ENCODE assay signal across 15 cellular contexts in the genomic region with DNA sequence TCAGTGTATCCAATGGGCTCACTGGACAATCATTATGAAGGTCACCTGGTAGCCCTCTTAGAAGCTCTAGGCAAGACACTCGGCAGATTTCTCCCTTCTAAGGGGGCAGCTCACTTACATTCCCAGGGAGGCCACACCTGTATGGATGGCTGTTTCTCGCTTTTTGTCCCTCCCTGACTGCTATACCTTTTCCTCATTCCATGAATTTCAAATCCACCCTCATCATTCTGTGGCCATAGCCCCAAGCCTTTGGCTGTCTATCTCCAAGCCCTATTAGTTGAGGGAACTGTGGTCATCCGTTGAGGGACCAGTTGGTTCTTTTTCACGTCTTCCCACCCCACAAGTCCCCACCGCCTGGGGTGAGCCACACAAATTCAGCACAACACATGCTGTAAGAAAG.
DNase-seq lines count a peak whose midpoint lies in the region; TF ChIP-seq lines count a peak whose summit lies in the region.
"Had no signal": no experiment of that assay in that cellular context is flagged by ENCODE, and none has a peak within 500 bp of the region (broad histone marks: within the 10 kb centered on the region; RNA-seq: fewer than 3 reads in every experiment).

No MANE protein-coding gene starts in this region.

- no peak for TF ChIP-seq CTCF in C4-2B (conservative IDR thresholded peaks at IDR 0.05)
- TF ChIP-seq CTCF in PC-9 (conservative IDR thresholded peaks at IDR 0.05): no peak
- TF ChIP-seq CTCF in progenitor cell of endocrine pancreas (IDR thresholded peaks at IDR 0.05; ENCODE audit: unreplicated experiment): no peak
- no peak for TF ChIP-seq CTCF in GM13977 (IDR thresholded peaks at IDR 0.05; ENCODE audit: extremely low read depth, insufficient read depth, missing control alignments)
- TF ChIP-seq CTCF in WERI-Rb-1 (IDR thresholded peaks at IDR 0.05; ENCODE audit: low read depth, low read length): no peak

- intact Hi-C loops in PC-9 (cut with micrococcal nuclease; ENCODE audit: unreplicated experiment): loop anchor here (2.0 kb wide), 1 partner anchor 20 kb away; no protein-coding TSS in a partner anchor

- in situ Hi-C loops in GM13977 (cut with MboI; ENCODE audit: low pct_unique_long_range_greater_than_20kb, low sequenced_read_pairs, unreplicated experiment): no loop called here

- H3K4me3 Mint-ChIP-seq in progenitor cell of endocrine pancreas (ENCODE audit: low read depth): no peak overlapping the region
- H3K4me3 Mint-ChIP-seq: CD4-positive, alpha-beta memory T cell had no signal

- H3K27me3 ChIP-seq in PC-9 (ENCODE audit: insufficient read depth, low read depth): no peaks in the 10 kb centered on the region
- no peaks in the 10 kb centered on the region for H3K27me3 ChIP-seq in WERI-Rb-1 (ENCODE audit: insufficient read depth, low read depth, severe bottlenecking)

- H3K4me3 ChIP-seq in PC-9 (no peak overlapping the region), WERI-Rb-1 (ENCODE audit: low read depth, low read length) (no peak overlapping the region)
- H3K4me3 ChIP-seq: A549, GM12878 had no signal

- H3K27ac ChIP-seq in C4-2B (peak overlapping the region; percentile 37; the same call in 1 of the 2 replicates), PC-9 (peak overlapping the region; percentile 90), WERI-Rb-1 (no peak overlapping the region)

- H3K9me3 Mint-ChIP-seq in progenitor cell of endocrine pancreas (ENCODE audit: low read depth): no peaks in the 10 kb centered on the region
- H3K9me3 Mint-ChIP-seq: CD4-positive, alpha-beta memory T cell had no signal

- H3K36me3 Mint-ChIP-seq in progenitor cell of endocrine pancreas (ENCODE audit: insufficient read depth): peaks cover 19% of the 10 kb centered on the region
- H3K36me3 Mint-ChIP-seq: CD4-positive, alpha-beta memory T cell had no signal

- H3K36me3 ChIP-seq in PC-9 (ENCODE audit: low read depth): peaks cover 30% of the 10 kb centered on the region
- peaks cover 28% of the 10 kb centered on the region for H3K36me3 ChIP-seq in WERI-Rb-1

- H3K4me1 ChIP-seq in PC-9 (replicated peaks; ENCODE audit: insufficient read depth): peaks cover 44% of the 10 kb centered on the region
- H3K4me1 ChIP-seq: A549 had no signal

- no peaks in the 10 kb centered on the region for H3K9me2 ChIP-seq in PC-9 (ENCODE audit: insufficient read depth)

- DNase-seq in PC-9: peak; percentile 69 to 87
- peak; percentile 37 for DNase-seq in kidney tubule cell (ENCODE audit: low spot score)
- DNase-seq in progenitor cell of endocrine pancreas (ENCODE audit: low spot score, unreplicated experiment): no peak
- DNase-seq in GM13977 (ENCODE audit: low spot score): no peak
- DNase-seq in NCI-H69 (lab: John Stamatoyannopoulos, UW): no peak
- no peak for DNase-seq in WERI-Rb-1
- no peak for DNase-seq in GM19238 (ENCODE audit: insufficient read length, low spot score)
- DNase-seq: CD4-positive, alpha-beta memory T cell; KBM-7; NCI-H187; NCI-H226; NCI-H524 had no signal

- H2AFZ ChIP-seq in PC-9: no peak overlapping the region

- POLR2A ChIA-PET in PC-9 (lab: Charles Lee; ENCODE audit: unreplicated experiment): interaction anchor here (0.6 to 0.7 kb wide), 3 partner anchors 37 to 84 kb away, joined by 3 to 8 read pairs (median 7); no protein-coding TSS in a partner anchor

- H3K27me3 Mint-ChIP-seq in progenitor cell of endocrine pancreas: no peaks in the 10 kb centered on the region

- BruUV-seq in PC-9 (replicated peaks; lab: Mats Ljungman, UMichigan): no TSS peak

- H3K4me1 Mint-ChIP-seq in progenitor cell of endocrine pancreas (ENCODE audit: low read depth): peaks cover 23% of the 10 kb centered on the region
- H3K4me1 Mint-ChIP-seq: CD4-positive, alpha-beta memory T cell had no signal

- peaks cover 49% of the 10 kb centered on the region for H3F3A ChIP-seq in PC-9 (ENCODE audit: insufficient read depth, low read depth)

- peak overlapping the region; percentile 56 for H3K4me2 ChIP-seq in PC-9
- H3K4me2 ChIP-seq: A549 had no signal

- H3K9me3 ChIP-seq in PC-9 (ENCODE audit: insufficient read depth, low read depth) (no peaks in the 10 kb centered on the region), WERI-Rb-1 (ENCODE audit: severe bottlenecking) (no peaks in the 10 kb centered on the region)
- H3K9me3 ChIP-seq: A549 had no signal

- peak overlapping the region; percentile 93 for H3K27ac Mint-ChIP-seq in progenitor cell of endocrine pancreas
- H3K27ac Mint-ChIP-seq: CD4-positive, alpha-beta memory T cell had no signal

- CTCF ChIA-PET in PC-9 (lab: Charles Lee): interaction anchor here (0.5 to 1.7 kb wide), 5 partner anchors 35 to 131 kb away, joined by 3 to 5 read pairs (median 4); no protein-coding TSS in a partner anchor

- no peaks in the 10 kb centered on the region for H4K20me1 ChIP-seq in PC-9 (ENCODE audit: insufficient read depth)

- peaks cover 26% of the 10 kb centered on the region for H3K79me2 ChIP-seq in PC-9 (ENCODE audit: low read depth)

Comparison
In these comparisons a context has a peak if more than half of its experiments do, and no peak if none do; other contexts are left out.
1. DNase-seq: peak in PC-9 (2 of 2) and kidney tubule cell (single experiment); none in progenitor cell of endocrine pancreas (single experiment), GM13977 (single experiment), NCI-H69 (single experiment), WERI-Rb-1 (single experiment) and GM19238 (single experiment).